Comparison of ENCODE assay signal across 8 cellular contexts in genomic region chr2:162343824-162344616, GRCh38. TPM values are rescaled to one million over a fixed set of nuclear protein-coding genes. Genes with fewer than 3 reads are reported as not detected.
A peak's percentile ranks its signal among the peaks of the same experiment; 100 is the strongest.
DNase-seq lines count a peak whose midpoint lies in the region; ATAC-seq and TF ChIP-seq lines count a peak whose summit lies in the region.

TSS of gene GCA (plus strand) at chr2:162344132. CDS start at chr2:162344249, 117 bp downstream.

- WGBS in stomach, 5 donors: 0 to 2% (median 1%) methylated on average over 41 to 57 of the region's 57 CpGs

- peak; percentile 99 for ATAC-seq in foreskin keratinocyte

- peak within 1 kb of the TSS; percentile 87 for H3K4me3 ChIP-seq in H7 (ENCODE audit: insufficient read depth, low read depth, low read length)
- H3K4me3 ChIP-seq in MM.1S (ENCODE audit: low read length): peak within 1 kb of the TSS; percentile 83
- peak within 1 kb of the TSS; percentile 73 to 92 (median 83) for H3K4me3 ChIP-seq in stomach

- intact Hi-C loops in stomach (cut with DNase I; ENCODE audit: low total_unique reads): no loop called here

- peak within 1 kb of the TSS; percentile 71 for H3K9ac ChIP-seq in MM.1S (ENCODE audit: low read length)

- no peaks in the 10 kb centered on the region; the same call in 1 of the 2 replicates for H3K27me3 ChIP-seq in H7 (ENCODE audit: control insufficient read depth, insufficient read depth, low read length)
- H3K27me3 ChIP-seq in MM.1S (replicated peaks; ENCODE audit: insufficient read depth, low read length): no peaks in the 10 kb centered on the region
- H3K27me3 ChIP-seq in foreskin keratinocyte: no peaks in the 10 kb centered on the region
- H3K27me3 ChIP-seq in stomach: no peaks in the 10 kb centered on the region

- H3K9me3 ChIP-seq in MM.1S (replicated peaks; ENCODE audit: insufficient read depth, low read length) (no peaks in the 10 kb centered on the region), stomach (no peaks in the 10 kb centered on the region)

- peak within 1 kb of the TSS; percentile 86 for H3K27ac ChIP-seq in MM.1S (ENCODE audit: low read length)
- H3K27ac ChIP-seq in foreskin keratinocyte: peak within 1 kb of the TSS; percentile 16
- H3K27ac ChIP-seq in stomach: peak within 1 kb of the TSS; percentile 90 to 97 (median 94)

- no peak for TF ChIP-seq CTCF in MM.1S (IDR thresholded peaks at IDR 0.05; ENCODE audit: low read length)
- TF ChIP-seq CTCF in foreskin keratinocyte (conservative IDR thresholded peaks at IDR 0.05): peak; percentile 13
- peak; percentile 32 for TF ChIP-seq CTCF in neural crest cell (conservative IDR thresholded peaks at IDR 0.05)
- peak in 1 of 7 experiments; percentile 5 for TF ChIP-seq CTCF in stomach (IDR thresholded peaks at IDR 0.05)

- peak within 1 kb of the TSS; percentile 95 for H3K4me3 Mint-ChIP-seq in neural crest cell

- peaks cover 7% of the 10 kb centered on the region for H3F3A ChIP-seq in MM.1S (ENCODE audit: insufficient read depth, low read length)

- peak in 1 of 4 donors; percentile 50 for TF ChIP-seq POLR2A in stomach (IDR thresholded peaks at IDR 0.05)

- H3K79me2 ChIP-seq in MM.1S (ENCODE audit: low read length): peaks cover 17% of the 10 kb centered on the region

- no peak for TF ChIP-seq EP300 in stomach (IDR thresholded peaks at IDR 0.05)

- H3K36me3 ChIP-seq in H7 (replicated peaks; ENCODE audit: control insufficient read depth, insufficient read depth, low read length) (no peaks in the 10 kb centered on the region), MM.1S (replicated peaks; ENCODE audit: insufficient read depth, low read length) (no peaks in the 10 kb centered on the region), stomach (peaks cover 0 to 4% (median 0%) of the 10 kb centered on the region in 4 donors)

- H3K4me1 ChIP-seq in MM.1S (ENCODE audit: low read length) (0 out of 2 replicates have a peak, but pooled peaks cover 6% of the 10 kb centered on the region), foreskin keratinocyte (no peaks in the 10 kb centered on the region), stomach (peaks cover 0 to 31% (median 10%) of the 10 kb centered on the region in 4 donors)

- peak within 1 kb of the TSS; percentile 89 for H2AFZ ChIP-seq in MM.1S (ENCODE audit: low read length)

- peaks cover 13% of the 10 kb centered on the region for H3K4me1 Mint-ChIP-seq in neural crest cell

- no peak within 1 kb of the TSS for H3K27ac Mint-ChIP-seq in neural crest cell (ENCODE audit: unreplicated experiment)

- no peaks in the 10 kb centered on the region for H3K9me2 ChIP-seq in MM.1S (replicated peaks; ENCODE audit: insufficient read depth, low read length)

- DNase-seq in ELR (ENCODE audit: low read depth) (peak; percentile 86), H7 (peak; percentile 87), MM.1S (peak; percentile 98), SK-N-DZ (ENCODE audit: low spot score) (peak; percentile 97), foreskin keratinocyte (peak; percentile 89 to 95), neural crest cell (ENCODE audit: low read depth, low spot score) (peak; percentile 88), stomach (peak; percentile 97)
- peak; percentile 99 for DNase-seq in activated naive CD4-positive, alpha-beta T cell treated with Interleukin-2 at 50 U/mL for 16 hours

- H3K36me3 Mint-ChIP-seq in neural crest cell (ENCODE audit: low read depth): no peaks in the 10 kb centered on the region

- peaks cover 3% of the 10 kb centered on the region for H3K9me3 Mint-ChIP-seq in neural crest cell

- H3K27me3 Mint-ChIP-seq in neural crest cell (ENCODE audit: low read depth): peaks cover 39% of the 10 kb centered on the region

- H3K4me2 ChIP-seq in MM.1S (ENCODE audit: low read depth, low read length): peak within 1 kb of the TSS; percentile 87

- no peaks in the 10 kb centered on the region for H4K20me1 ChIP-seq in MM.1S (ENCODE audit: insufficient read depth, low read length)

RNA-seq across cellular contexts. Expression of gene GCA, which starts in this region (rescaled TPM):
- total RNA-seq in H7 (2014; rRNA removed; shearing (Covaris generic)): 23.1 and 34.8 TPM in 2 replicates
- polyA plus RNA-seq in SK-N-DZ (2014; cell fraction: cytosol; rRNA removed): 34.8 and 46.4 TPM in 2 replicates
- polyA plus RNA-seq in SK-N-DZ (2014; cell fraction: nucleus; rRNA removed): 39.6 and 62.8 TPM in 2 replicates
- total RNA-seq in foreskin keratinocyte (7.5 and 9.2 TPM in 2 replicates), neural crest cell (11.3 TPM in 2 replicates), stomach (100 to 1,000 TPM in 1 of 5 donors, 10 to 100 TPM in 4; 10.1 to 239 (median 26.3) TPM)
- polyA plus RNA-seq in foreskin keratinocyte (4.8 and 5.0 TPM in 2 replicates), stomach (10 to 100 TPM; 17.9 to 28.4 (median 22.0) TPM)

Comparison
In these comparisons a context has a peak if more than half of its experiments do, and no peak if none do; other contexts are left out.
1. Peak in every context shown above with its lines: DNase-seq, ATAC-seq, H3K4me3 ChIP-seq and H3K27ac ChIP-seq.
2. H3K27ac ChIP-seq: peak in every context shown above with its lines; median percentile 94 in stomach; 86 in MM.1S; 16 in foreskin keratinocyte.